Comparison of ENCODE assay signal across 23 cellular contexts in the genomic region with DNA sequence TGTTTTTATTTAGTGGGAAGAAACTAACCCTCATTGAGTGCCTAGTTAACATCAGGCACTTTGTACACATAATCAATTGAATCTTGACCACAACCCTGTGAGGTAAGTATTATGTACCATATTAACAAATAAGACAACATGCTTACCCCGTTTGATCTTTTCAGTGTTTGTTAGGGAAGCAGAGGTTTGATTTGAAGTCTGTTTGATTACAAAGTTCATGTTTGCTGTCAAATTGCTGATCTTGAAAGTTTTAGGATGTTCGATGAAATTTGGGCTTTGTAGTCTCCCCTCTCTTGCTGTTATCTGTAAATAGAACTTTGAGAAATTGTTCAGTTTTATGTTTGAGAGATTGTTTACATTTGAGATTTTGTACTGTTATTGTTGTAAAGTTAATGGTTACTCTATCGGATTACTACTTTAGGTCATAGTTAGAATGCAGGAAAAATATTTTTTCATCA. TPM values are rescaled to one million over a fixed set of nuclear protein-coding genes. Genes with fewer than 3 reads are reported as not detected.
A peak's percentile ranks its signal among the peaks of the same experiment; 100 is the strongest.
DNase-seq lines count a peak whose midpoint lies in the region; ATAC-seq and TF ChIP-seq lines count a peak whose summit lies in the region.
"Had no signal": no experiment of that assay in that cellular context is flagged by ENCODE, and none has a peak within 500 bp of the region (broad histone marks: within the 10 kb centered on the region; RNA-seq: fewer than 3 reads in every experiment).

No MANE protein-coding gene starts in this region.

- peak overlapping the region; percentile 58 for H3K27ac ChIP-seq in 22Rv1
- no peak overlapping the region for H3K27ac ChIP-seq in mammary epithelial cell (ENCODE audit: insufficient read depth, low read depth, low read length)
- H3K27ac ChIP-seq: SK-N-MC had no signal

- no peak overlapping the region for H3K4me2 ChIP-seq in mammary epithelial cell (ENCODE audit: insufficient read depth, low read depth, low read length)

- dilution Hi-C loops in mammary epithelial cell (cut with HindIII; ENCODE audit: low sequenced_read_pairs) = no loop called here

- no TSS peak for BruUV-seq in mammary epithelial cell (replicated peaks; lab: Mats Ljungman, UMichigan)

- no peaks in the 10 kb centered on the region for H3K79me2 ChIP-seq in mammary epithelial cell (ENCODE audit: insufficient read depth, low read length)

- TF ChIP-seq CTCF in 22Rv1 (IDR thresholded peaks at IDR 0.05) (no peak), LNCaP clone FGC (IDR thresholded peaks at IDR 0.05; ENCODE audit: control insufficient read depth, extremely low read depth, insufficient read depth) (no peak), mammary epithelial cell (conservative IDR thresholded peaks at IDR 0.05 in 1 of 2, IDR thresholded peaks at IDR 0.05 in 1 of 2; ENCODE audit: extremely low read depth in 1 of 2, insufficient read depth in 1 of 2, low read depth in 1 of 2, low read length in 2 of 2) (no peak)

- in situ Hi-C loops in mammary epithelial cell (cut with MboI; ENCODE audit: low sequenced_read_pairs in 2 of 2) = no loop called here

- H2AFZ ChIP-seq in mammary epithelial cell (ENCODE audit: low read depth, low read length) = no peak overlapping the region

- H3K4me3 ChIP-seq in LNCaP clone FGC (ENCODE audit: low read depth, low read length) = no peak overlapping the region
- no peak overlapping the region for H3K4me3 ChIP-seq in mammary epithelial cell (replicated peaks in 1 of 3; ENCODE audit: insufficient read depth in 1 of 3, low read depth in 2 of 3, low read length in 3 of 3)
- H3K4me3 ChIP-seq: SK-N-MC had no signal

- H3K36me3 ChIP-seq in mammary epithelial cell (ENCODE audit: insufficient read depth, low read length) = no peaks in the 10 kb centered on the region

- DNase-seq in LNCaP clone FGC (ENCODE audit: low read depth) (peak; percentile 10), left lobe of liver (ENCODE audit: low spot score) (no peak), renal cortical epithelial cell (ENCODE audit: low read depth) (peak; percentile 84), NCI-H1417 (lab: John Stamatoyannopoulos, UW) (no peak), Kasumi-1 (lab: John Stamatoyannopoulos, UW) (no peak), mammary epithelial cell (no peak), COLO829 (ENCODE audit: low spot score) (no peak)
- DNase-seq: CD4-positive, alpha-beta T cell; DMS79 treated with DMSO at 0.1 percent for 48 hours; H9; Karpas-422; NCI-H1105; NCI-H187; NCI-H226; NCI-H524; NCI-H82; OCI-M1; Right ventricle myocardium superior had no signal

- H3K9ac ChIP-seq in mammary epithelial cell (ENCODE audit: insufficient read depth, low read length) = no peak overlapping the region

- no peaks in the 10 kb centered on the region for H3K9me3 ChIP-seq in mammary epithelial cell (replicated peaks; ENCODE audit: insufficient read depth, low read length)

- no peaks in the 10 kb centered on the region for H3K27me3 ChIP-seq in mammary epithelial cell (ENCODE audit: insufficient read depth, low read length)

- ATAC-seq in left lobe of liver = peak; percentile 59

- WGBS in mammary epithelial cell (ENCODE audit: low coverage, missing lambda C conversion rate) = 65% methylated on average over 3 of the region's 3 CpGs

- no peaks in the 10 kb centered on the region for H3K4me1 ChIP-seq in mammary epithelial cell (ENCODE audit: insufficient read depth, low read length)

- CTCF ChIA-PET in mammary epithelial cell (lab: Charles Lee; ENCODE audit: low non-redundant PET) = no interaction called here

- intact Hi-C loops in mammary epithelial cell (cut with micrococcal nuclease) = no loop called here

- H4K20me1 ChIP-seq in mammary epithelial cell (ENCODE audit: insufficient read depth, low read length) = no peaks in the 10 kb centered on the region

RNA-seq across cellular contexts. Expression of a gene that starts 13.4 kb away (rescaled TPM):
- 689 TPM for total RNA-seq in left lobe of liver
- 0.10 TPM in 1 of 2 replicates, not detected in the other for total RNA-seq in renal cortical epithelial cell
- total RNA-seq in mammary epithelial cell = not detected
- not detected for polyA plus RNA-seq in mammary epithelial cell
- polyA minus RNA-seq in mammary epithelial cell = not detected
- total RNA-seq: A172; CD4-positive, alpha-beta T cell; H9; Right ventricle myocardium superior had no signal
- polyA plus RNA-seq: BJ, IgD-negative memory B cell had no signal

Comparison
In these comparisons a context has a peak if more than half of its experiments do, and no peak if none do; other contexts are left out.
1. DNase-seq: peak in LNCaP clone FGC (single experiment) and renal cortical epithelial cell (single experiment); none in left lobe of liver (single experiment), NCI-H1417 (0 of 3), Kasumi-1 (0 of 2), mammary epithelial cell (single experiment) and COLO829 (single experiment).
2. RNA of a gene that starts 13.4 kb away (total RNA-seq): 689 TPM in left lobe of liver (single experiment); not detected in mammary epithelial cell and 0.10 TPM in renal cortical epithelial cell; every median in the first group is over 100 times any median in the second.